ENCODE assay signal across 9 cellular contexts in genomic region chr14:24036963-24037657, GRCh38. TPM values are rescaled to one million over a fixed set of nuclear protein-coding genes. Genes with fewer than 3 reads are reported as not detected.
DNase-seq lines count a peak whose midpoint lies in the region; ATAC-seq and TF ChIP-seq lines count a peak whose summit lies in the region.
"Not testable (repeated sequence)": the region's sequence is repeated elsewhere in the genome, so short reads cannot be mapped to it uniquely, and the experiment has no call there.
"Had no signal": no experiment of that assay in that cellular context is flagged by ENCODE, and none has a peak within 500 bp of the region (broad histone marks: within the 10 kb centered on the region; RNA-seq: fewer than 3 reads in every experiment).

No MANE protein-coding gene starts in this region.

- H3K9ac ChIP-seq in endodermal cell (ENCODE audit: extremely low read depth, low read length, poor library complexity, severe bottlenecking), result not testable (repeated sequence)

- H3K4me3 Mint-ChIP-seq in HFFc6 (peak overlapping the region; percentile 94), endodermal cell (peak overlapping the region; percentile 78), progenitor cell of endocrine pancreas (ENCODE audit: low read depth) (peak overlapping the region; percentile 93)
- H3K4me3 Mint-ChIP-seq in activated naive CD4-positive, alpha-beta T cell treated with anti-CD3 and anti-CD28 coated beads, Interleukin-2, amount 10 ng/mL, durations not matched to agents 7 days and 5 days, result peak overlapping the region; percentile 82

- H3K27ac ChIP-seq in Panc1 (ENCODE audit: low read length) (peak overlapping the region; percentile 54; the same call in 1 of the 2 replicates), right lobe of liver (peak overlapping the region; percentile 70 to 84 (median 83)), uterus (peak overlapping the region; percentile 79 to 85)
- not testable (repeated sequence) for H3K27ac ChIP-seq in endodermal cell (ENCODE audit: low read depth, low read length)

- TF ChIP-seq CTCF in GM13977 (IDR thresholded peaks at IDR 0.05; ENCODE audit: extremely low read depth, insufficient read depth, missing control alignments); right lobe of liver (IDR thresholded peaks at IDR 0.05); progenitor cell of endocrine pancreas (IDR thresholded peaks at IDR 0.05; ENCODE audit: unreplicated experiment); uterus (IDR thresholded peaks at IDR 0.05): not testable (repeated sequence)
- TF ChIP-seq CTCF in HFFc6 (IDR thresholded peaks at IDR 0.05), result peak; percentile 2; the same call in 1 of the 2 replicates
- peak; percentile 55 for TF ChIP-seq CTCF in Panc1 (IDR thresholded peaks at IDR 0.05)
- peak; percentile 38 for TF ChIP-seq CTCF in endodermal cell (conservative IDR thresholded peaks at IDR 0.05)

- in situ Hi-C loops in GM13977 (cut with MboI; ENCODE audit: low pct_unique_long_range_greater_than_20kb, low sequenced_read_pairs, unreplicated experiment); Panc1 (cut with HindIII; ENCODE audit: low pct_unique_long_range_greater_than_20kb, low sequenced_read_pairs): not testable (repeated sequence)

- H3K4me3 ChIP-seq in Panc1 (ENCODE audit: low read depth in 2 of 2, low read length in 2 of 2) (peak overlapping the region; percentile 48 to 57), endodermal cell (ENCODE audit: low read length) (peak overlapping the region; percentile 87), right lobe of liver (peak overlapping the region; percentile 59 to 73 (median 60)), uterus (peak overlapping the region; percentile 49 to 55)

- WGBS in endodermal cell (ENCODE audit: insufficient coverage in 1 of 2, insufficient read length in 1 of 2), 2 experiments, result 44 to 59% methylated on average over 5 to 9 of the region's 10 CpGs
- 29% methylated on average over 10 of the region's 10 CpGs for WGBS in right lobe of liver (ENCODE audit: insufficient coverage, low coverage, low lambda C conversion rate, missing lambda C conversion rate)

- intact Hi-C loops in Panc1 (cut with micrococcal nuclease; ENCODE audit: unreplicated experiment); right lobe of liver (cut with DNase I); uterus (cut with DNase I; ENCODE audit: low total_unique reads): not testable (repeated sequence)

- peak overlapping the region; percentile 88 for H3K27ac Mint-ChIP-seq in HFFc6
- peak overlapping the region; percentile 83 for H3K27ac Mint-ChIP-seq in activated naive CD4-positive, alpha-beta T cell treated with anti-CD3 and anti-CD28 coated beads, Interleukin-2, amount 10 ng/mL, durations not matched to agents 7 days and 5 days
- H3K27ac Mint-ChIP-seq in endodermal cell, result not testable (repeated sequence)
- H3K27ac Mint-ChIP-seq in progenitor cell of endocrine pancreas, result peak overlapping the region; percentile 92

- H3K27me3 Mint-ChIP-seq in HFFc6 (ENCODE audit: insufficient read depth), result peaks cover 12% of the 10 kb centered on the region
- H3K27me3 Mint-ChIP-seq in activated naive CD4-positive, alpha-beta T cell treated with anti-CD3 and anti-CD28 coated beads, Interleukin-2, amount 10 ng/mL, durations not matched to agents 7 days and 5 days, result peaks cover 25% of the 10 kb centered on the region
- H3K27me3 Mint-ChIP-seq in endodermal cell (ENCODE audit: insufficient read depth); progenitor cell of endocrine pancreas: not testable (repeated sequence)

- CTCF ChIA-PET in Panc1 (lab: Charles Lee), result interaction anchor here (0.6 kb wide), 1 partner anchor 558 kb away, joined by 8 read pairs; no protein-coding TSS in a partner anchor
- CTCF ChIA-PET in activated naive CD4-positive, alpha-beta T cell treated with anti-CD3 and anti-CD28 coated beads, Interleukin-2, amount 10 ng/mL, durations not matched to agents 7 days and 5 days (lab: Charles Lee), result not testable (repeated sequence)

- not testable (repeated sequence) for H3K36me3 Mint-ChIP-seq in HFFc6 (ENCODE audit: low read depth); activated naive CD4-positive, alpha-beta T cell treated with anti-CD3 and anti-CD28 coated beads, Interleukin-2, amount 10 ng/mL, durations not matched to agents 7 days and 5 days; endodermal cell (ENCODE audit: low read depth); progenitor cell of endocrine pancreas (ENCODE audit: insufficient read depth)

- peaks cover 17% of the 10 kb centered on the region for H3K4me1 Mint-ChIP-seq in HFFc6 (ENCODE audit: low read depth)
- peaks cover 11% of the 10 kb centered on the region for H3K4me1 Mint-ChIP-seq in activated naive CD4-positive, alpha-beta T cell treated with anti-CD3 and anti-CD28 coated beads, Interleukin-2, amount 10 ng/mL, durations not matched to agents 7 days and 5 days
- H3K4me1 Mint-ChIP-seq in endodermal cell; progenitor cell of endocrine pancreas (ENCODE audit: low read depth): not testable (repeated sequence)

- not testable (repeated sequence) for H3K36me3 ChIP-seq in Panc1 (ENCODE audit: control insufficient read depth, insufficient read depth, low read length); endodermal cell (ENCODE audit: control insufficient read depth, insufficient read depth, low read length); right lobe of liver; uterus

- H3K4me1 ChIP-seq in Panc1 (ENCODE audit: control insufficient read depth, insufficient read depth, low read length); endodermal cell (ENCODE audit: control insufficient read depth, insufficient read depth, low read length); uterus: not testable (repeated sequence)
- H3K4me1 ChIP-seq in right lobe of liver, result peaks cover 0 to 26% (median 4%) of the 10 kb centered on the region in 4 donors

- not testable (repeated sequence) for H3K27me3 ChIP-seq in Panc1 (ENCODE audit: control insufficient read depth, insufficient read depth, low read length); endodermal cell (ENCODE audit: control insufficient read depth, insufficient read depth, low read length, poor library complexity, severe bottlenecking); right lobe of liver; uterus

- H3K9me3 Mint-ChIP-seq in HFFc6, result peaks cover 11% of the 10 kb centered on the region
- H3K9me3 Mint-ChIP-seq in activated naive CD4-positive, alpha-beta T cell treated with anti-CD3 and anti-CD28 coated beads, Interleukin-2, amount 10 ng/mL, durations not matched to agents 7 days and 5 days, result peaks cover 14% of the 10 kb centered on the region
- peaks cover 17% of the 10 kb centered on the region for H3K9me3 Mint-ChIP-seq in endodermal cell
- not testable (repeated sequence) for H3K9me3 Mint-ChIP-seq in progenitor cell of endocrine pancreas (ENCODE audit: low read depth)

- H3K9me3 ChIP-seq in Panc1 (ENCODE audit: control insufficient read depth, insufficient read depth, low read depth, low read length); right lobe of liver; uterus: not testable (repeated sequence)
- peaks cover 10% of the 10 kb centered on the region for H3K9me3 ChIP-seq in endodermal cell (ENCODE audit: control insufficient read depth, low read length)

- not testable (repeated sequence) for BruUV-seq in Panc1 (replicated peaks; lab: Mats Ljungman, UMichigan)

- not testable (repeated sequence) for ATAC-seq in Panc1, right lobe of liver

- not testable (repeated sequence) for TF ChIP-seq POLR2A in right lobe of liver (IDR thresholded peaks at IDR 0.05); uterus (IDR thresholded peaks at IDR 0.05)

- DNase-seq in GM13977 (ENCODE audit: low spot score), result peak; percentile 15
- not testable (repeated sequence) for DNase-seq in HFFc6; Panc1 (ENCODE audit: low read depth, low spot score); activated naive CD4-positive, alpha-beta T cell treated with anti-CD3 and anti-CD28 coated beads, Interleukin-2, amount 10 ng/mL, durations not matched to agents 7 days and 5 days; endodermal cell; right lobe of liver; progenitor cell of endocrine pancreas (ENCODE audit: low spot score, unreplicated experiment); uterus

- POLR2A ChIA-PET in Panc1 (lab: Charles Lee), result not testable (repeated sequence)

RNA-seq across cellular contexts. Expression of gene CARMIL3, which starts 14.7 kb away (rescaled TPM):
- not detected for total RNA-seq in HFFc6 (2021; fragmentation: NEBNext Ultra II Directional; extraction: Animal tissue kit (Norgen Biotek cat#: 25700))
- total RNA-seq in Panc1 (2021; ENCODE audit: unreplicated experiment) (0.15 TPM), endodermal cell (1 to 10 TPM; 2.1 to 4.4 TPM), right lobe of liver (1 to 10 TPM in 1 of 6 experiments, under 1 TPM in 5; 0.18 to 1.9 (median 0.29) TPM), progenitor cell of endocrine pancreas (4.3 and 4.9 TPM in 2 replicates), uterus (under 1 TPM in 2 of 4 donors, not detected in 2; 0.21 to 0.48 TPM)
- 0.29 TPM for polyA plus RNA-seq in Panc1 (2012; ENCODE audit: insufficient read length)
- 11.8 TPM for polyA plus RNA-seq in endodermal cell (2013, experiment 1 of 2)
- 8.0 TPM for polyA plus RNA-seq in endodermal cell (2013, experiment 2 of 2)

RNA-seq across cellular contexts. Expression of gene CPNE6, which starts 34.3 kb away (rescaled TPM):
- not detected for total RNA-seq in HFFc6 (2021; fragmentation: NEBNext Ultra II Directional; extraction: Animal tissue kit (Norgen Biotek cat#: 25700))
- total RNA-seq in Panc1 (2021; ENCODE audit: unreplicated experiment), result not detected
- polyA plus RNA-seq in Panc1 (2012; ENCODE audit: insufficient read length), result not detected
- total RNA-seq in endodermal cell, result not detected
- polyA plus RNA-seq in endodermal cell (2013, experiment 1 of 2), result not detected
- polyA plus RNA-seq in endodermal cell (2013, experiment 2 of 2), result not detected
- under 1 TPM in 4 of 6 experiments, not detected in 2; 0.09 to 0.40 (median 0.18) TPM for total RNA-seq in right lobe of liver
- not detected in 2 replicates for total RNA-seq in progenitor cell of endocrine pancreas
- under 1 TPM in 1 of 4 donors, not detected in 3; 0.76 TPM for total RNA-seq in uterus
- total RNA-seq: mesenteric fat pad had no signal

RNA-seq across cellular contexts. Expression of gene DHRS4L2, which starts 48.4 kb away (rescaled TPM):
- total RNA-seq in HFFc6 (2021; fragmentation: NEBNext Ultra II Directional; extraction: Animal tissue kit (Norgen Biotek cat#: 25700)), result 10 to 100 TPM; 18.8 to 25.4 (median 23.5) TPM
- total RNA-seq in Panc1 (2021; ENCODE audit: unreplicated experiment) (8.0 TPM), endodermal cell (10 to 100 TPM; 16.7 to 17.3 TPM), right lobe of liver (10 to 100 TPM; 17.7 to 53.6 (median 32.3) TPM), progenitor cell of endocrine pancreas (12.2 and 14.0 TPM in 2 replicates), uterus (10 to 100 TPM in 2 of 4 donors, 1 to 10 TPM in 1, under 1 TPM in 1; 0.88 to 17.2 (median 8.6) TPM)
- 5.2 TPM for polyA plus RNA-seq in Panc1 (2012; ENCODE audit: insufficient read length)
- polyA plus RNA-seq in endodermal cell (2013, experiment 1 of 2), result 12.6 TPM
- 11.5 TPM for polyA plus RNA-seq in endodermal cell (2013, experiment 2 of 2)

RNA-seq across cellular contexts. Expression of gene PCK2, which starts 57.0 kb away (rescaled TPM):
- total RNA-seq in HFFc6 (2021; fragmentation: NEBNext Ultra II Directional; extraction: Animal tissue kit (Norgen Biotek cat#: 25700)), result 10 to 100 TPM; 19.9 to 27.6 (median 24.0) TPM
- total RNA-seq in Panc1 (2021; ENCODE audit: unreplicated experiment), result 24.5 TPM
- 43.8 TPM for polyA plus RNA-seq in Panc1 (2012; ENCODE audit: insufficient read length)
- total RNA-seq in endodermal cell, result 10 to 100 TPM; 37.7 to 42.8 TPM
- polyA plus RNA-seq in endodermal cell (2013, experiment 1 of 2), result 26.6 TPM
- 16.0 TPM for polyA plus RNA-seq in endodermal cell (2013, experiment 2 of 2)
- total RNA-seq in right lobe of liver, result 100 to 1,000 TPM; 124 to 615 (median 240) TPM
- total RNA-seq in progenitor cell of endocrine pancreas, result 29.7 and 34.7 TPM in 2 replicates
- 10 to 100 TPM in 3 of 4 donors, not detected in 1; 13.1 to 19.4 (median 15.1) TPM for total RNA-seq in uterus
